Comparison of ENCODE assay signal across 9 cellular contexts in genomic region chrX:92224406-92224805, GRCh38.
"Had no signal": no experiment of that assay in that cellular context is flagged by ENCODE, and none has a peak within 500 bp of the region (broad histone marks: within the 10 kb centered on the region; RNA-seq: fewer than 3 reads in every experiment).

No MANE protein-coding gene starts in this region.

- H3K27ac ChIP-seq: GM23248 had no signal

- H3K4me3 Mint-ChIP-seq: H9 had no signal

- ATAC-seq: K562 had no signal

- DNase-seq: GM23248, GOT3, H9, HCEC 1CT, IMR-90, KG1 had no signal

- FAIRE-seq: H54, HTR-8/SVneo, K562 had no signal

- H2AFZ ChIP-seq: GM23248 had no signal

- H3K4me3 ChIP-seq: GM23248, K562 had no signal

- H3K9ac ChIP-seq: GM23248 had no signal
